In genomic region chr2:83665154-83665553, GRCh38 we compare ENCODE assay signal across 25 cellular contexts.
"Had no signal": no experiment of that assay in that cellular context is flagged by ENCODE, and none has a peak within 500 bp of the region (broad histone marks: within the 10 kb centered on the region; RNA-seq: fewer than 3 reads in every experiment).

No MANE protein-coding gene starts in this region.

- DNase-seq: islet precursor cell; left ventricle myocardium inferior; mesendoderm; naive B cell; natural killer cell; nephron progenitor cell; occipital lobe; right lobe of liver; stimulated activated CD4-positive, alpha-beta T cell treated with anti-CD3 and anti-CD28 coated beads, Interleukin-1b, Interleukin-23, amount 100 ng/mL, for 48 hours; stimulated activated CD4-positive, alpha-beta T cell treated with anti-CD3 and anti-CD28 coated beads, Interleukin-4, amount 100 ng/mL, for 1 hour; stimulated activated naive B cell treated with anti-CD40 and anti-IgM and Interleukin-4, amounts not matched to agents 10 μg/mL and 1 μg/mL and 100 μg/mL, for 72 hours; stimulated activated naive CD8-positive, alpha-beta T cell treated with anti-CD3 and anti-CD28 coated beads, Interleukin-15, Interleukin-2, amounts not matched to agents 100 U/mL and 50 U/mL, for 24 hours; stomach; testis; thyroid gland; transverse colon; upper lobe of left lung had no signal

- H3K4me1 Mint-ChIP-seq: mesothelial cell of epicardium; naive B cell; natural killer cell; nephron progenitor cell; neural progenitor cell; stimulated activated naive B cell treated with anti-CD40 and anti-IgM and Interleukin-4, amounts not matched to agents 10 μg/mL and 1 μg/mL and 100 μg/mL, for 72 hours had no signal

- H3K27me3 Mint-ChIP-seq: naive B cell; stimulated activated naive B cell treated with anti-CD40 and anti-IgM and Interleukin-4, amounts not matched to agents 10 μg/mL and 1 μg/mL and 100 μg/mL, for 72 hours had no signal

- H3K79me2 ChIP-seq: parathyroid adenoma had no signal

- H3K9ac ChIP-seq: neural progenitor cell, parathyroid adenoma had no signal

- H3K36me3 ChIP-seq: left ventricle myocardium inferior, neural progenitor cell, neutrophil, right atrium auricular region, right lobe of liver, stomach, thyroid gland, transverse colon, upper lobe of left lung, vagina had no signal

- H3K4me3 ChIP-seq: left ventricle myocardium inferior, lung, neural progenitor cell, right atrium auricular region, right lobe of liver, smooth muscle cell, stomach, testis, thyroid gland, transverse colon, upper lobe of left lung, vagina had no signal

- H3K36me3 Mint-ChIP-seq: mesothelial cell of epicardium; naive B cell; natural killer cell; neural progenitor cell; stimulated activated naive B cell treated with anti-CD40 and anti-IgM and Interleukin-4, amounts not matched to agents 10 μg/mL and 1 μg/mL and 100 μg/mL, for 72 hours had no signal

- H3K27ac ChIP-seq: left ventricle myocardium inferior, neural progenitor cell, neutrophil, parathyroid adenoma, right atrium auricular region, right lobe of liver, stomach, testis, thyroid gland, transverse colon, upper lobe of left lung, vagina had no signal

- H3K9me3 ChIP-seq: left ventricle myocardium inferior, neutrophil, right atrium auricular region, right lobe of liver, stomach, testis, thyroid gland, transverse colon, upper lobe of left lung, vagina had no signal

- H2AFZ ChIP-seq: neural progenitor cell, parathyroid adenoma had no signal

- H3K4me1 ChIP-seq: left ventricle myocardium inferior, neural progenitor cell, parathyroid adenoma, right atrium auricular region, right lobe of liver, stomach, testis, thyroid gland, upper lobe of left lung, vagina had no signal

- ATAC-seq: natural killer cell; stimulated activated naive B cell treated with anti-CD40 and anti-IgM and Interleukin-4, amounts not matched to agents 10 μg/mL and 1 μg/mL and 100 μg/mL, for 72 hours; stimulated activated naive CD8-positive, alpha-beta T cell treated with anti-CD3 and anti-CD28 coated beads, Interleukin-15, Interleukin-2, amounts not matched to agents 100 U/mL and 50 U/mL, for 24 hours had no signal

- H3K27me3 ChIP-seq: neural progenitor cell, neutrophil, right atrium auricular region, right lobe of liver, stomach, testis, thyroid gland, transverse colon, upper lobe of left lung, vagina had no signal

- H3K4me2 ChIP-seq: neural progenitor cell, smooth muscle cell had no signal

- H3K27ac Mint-ChIP-seq: mesothelial cell of epicardium; naive B cell; natural killer cell; nephron progenitor cell; neural progenitor cell; stimulated activated naive B cell treated with anti-CD40 and anti-IgM and Interleukin-4, amounts not matched to agents 10 μg/mL and 1 μg/mL and 100 μg/mL, for 72 hours had no signal

- H3K4me3 Mint-ChIP-seq: mesothelial cell of epicardium; naive B cell; natural killer cell; nephron progenitor cell; neural progenitor cell; stimulated activated naive B cell treated with anti-CD40 and anti-IgM and Interleukin-4, amounts not matched to agents 10 μg/mL and 1 μg/mL and 100 μg/mL, for 72 hours had no signal

- H3K9me3 Mint-ChIP-seq: nephron progenitor cell, neural progenitor cell had no signal
